ENCODE assay signal across 12 cellular contexts in the genomic region with DNA sequence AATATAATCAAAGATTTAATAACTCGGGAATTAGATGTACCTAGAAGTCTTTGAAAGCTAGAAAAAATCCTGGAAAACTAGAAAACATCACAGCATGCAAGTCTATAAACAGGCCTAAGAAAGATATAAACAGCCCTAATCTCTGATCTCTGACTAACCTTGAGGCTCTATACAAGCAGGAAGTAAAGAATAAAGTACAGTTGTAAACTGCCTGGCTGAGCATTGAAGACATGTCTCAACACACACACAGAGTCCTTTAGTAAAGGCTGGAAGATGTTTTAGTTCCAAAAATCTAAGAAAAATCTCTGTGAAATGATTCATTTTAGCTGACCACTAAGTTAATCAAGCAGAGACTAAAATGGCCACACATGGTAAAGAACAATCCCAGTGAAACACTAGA.
"Had no signal": no experiment of that assay in that cellular context is flagged by ENCODE, and none has a peak within 500 bp of the region (broad histone marks: within the 10 kb centered on the region; RNA-seq: fewer than 3 reads in every experiment).

No MANE protein-coding gene starts in this region.

- H3K9ac ChIP-seq: SK-N-SH had no signal

- DNase-seq: activated CD4-positive, alpha-beta T cell treated with anti-CD3 and anti-CD28 coated beads, Interleukin-2, amount 10 ng/mL, durations not matched to agents 7 days and 5 days; activated CD4-positive, CD25-positive, alpha-beta regulatory T cell; activated naive CD4-positive, alpha-beta T cell treated with anti-CD3 and anti-CD28 coated beads, Interleukin-2, amount 10 ng/mL, durations not matched to agents 7 days and 5 days; immature natural killer cell; mammary epithelial cell; nephron progenitor cell; ovary; SK-N-SH; stimulated activated CD4-positive, alpha-beta T cell treated with anti-CD3 and anti-CD28 coated beads, Interleukin-2, amount 100 ng/mL, for 48 hours; stimulated activated naive CD4-positive, alpha-beta T cell treated with Interleukin-2 at 50 U/mL for 16 hours; T-helper 1 cell had no signal

- H3K36me3 ChIP-seq: ovary had no signal

- H3K4me2 ChIP-seq: SK-N-SH had no signal

- ATAC-seq: left lobe of liver had no signal

- H3K27ac ChIP-seq: ovary had no signal

- H3K4me3 ChIP-seq: ovary had no signal

- H3K27me3 ChIP-seq: ovary had no signal

- H3K9me3 ChIP-seq: ovary, SK-N-SH had no signal
